In genomic region chr13:51067376-51068125, GRCh38 we compare ENCODE assay signal across 21 cellular contexts. TPM values are rescaled to one million over a fixed set of nuclear protein-coding genes. Genes with fewer than 3 reads are reported as not detected.
"Had no signal": no experiment of that assay in that cellular context is flagged by ENCODE, and none has a peak within 500 bp of the region (broad histone marks: within the 10 kb centered on the region; RNA-seq: fewer than 3 reads in every experiment).

No MANE protein-coding gene starts in this region.

- H3K4me3 Mint-ChIP-seq: activated CD8-positive, alpha-beta memory T cell treated with anti-CD3 and anti-CD28 coated beads, Interleukin-2, amount 10 ng/mL, durations not matched to agents 7 days and 5 days; activated naive CD8-positive, alpha-beta T cell; activated T-cell treated with anti-CD3 and anti-CD28 coated beads, Interleukin-2, amount 50 U/mL, for 4 hours; natural killer cell; stimulated activated memory B cell treated with anti-CD40 and anti-IgM and Interleukin-4, amounts not matched to agents 10 μg/mL and 1 μg/mL and 100 μg/mL, for 72 hours had no signal

- H3K27me3 ChIP-seq: gastrocnemius medialis, right lobe of liver, vagina had no signal

- H3K4me1 ChIP-seq: breast epithelium, gastrocnemius medialis, prostate gland, right lobe of liver, vagina had no signal

- ATAC-seq: activated CD8-positive, alpha-beta memory T cell treated with anti-CD3 and anti-CD28 coated beads, Interleukin-2, amount 10 ng/mL, durations not matched to agents 7 days and 5 days; activated T-cell treated with anti-CD3 and anti-CD28 coated beads, Interleukin-2, amount 50 U/mL, for 4 hours; gastrocnemius medialis; mucosa of descending colon; stimulated activated memory B cell treated with anti-CD40 and anti-IgM and Interleukin-4, amounts not matched to agents 10 μg/mL and 1 μg/mL and 100 μg/mL, for 72 hours had no signal

- H3K36me3 Mint-ChIP-seq: activated CD8-positive, alpha-beta memory T cell treated with anti-CD3 and anti-CD28 coated beads, Interleukin-2, amount 10 ng/mL, durations not matched to agents 7 days and 5 days; activated naive CD8-positive, alpha-beta T cell; natural killer cell; stimulated activated memory B cell treated with anti-CD40 and anti-IgM and Interleukin-4, amounts not matched to agents 10 μg/mL and 1 μg/mL and 100 μg/mL, for 72 hours had no signal

- H3K9me3 Mint-ChIP-seq: activated T-cell treated with anti-CD3 and anti-CD28 coated beads, Interleukin-2, amount 50 U/mL, for 4 hours; natural killer cell; stimulated activated memory B cell treated with anti-CD40 and anti-IgM and Interleukin-4, amounts not matched to agents 10 μg/mL and 1 μg/mL and 100 μg/mL, for 72 hours had no signal

- H3K27ac ChIP-seq: breast epithelium, left lung, prostate gland, right lobe of liver, tibial nerve, vagina had no signal

- H3K4me3 ChIP-seq: breast epithelium, gastrocnemius medialis, left lung, mucosa of descending colon, prostate gland, right lobe of liver, tibial nerve, vagina had no signal

- H3K36me3 ChIP-seq: breast epithelium, gastrocnemius medialis, left lung, prostate gland, right lobe of liver, tibial nerve, vagina had no signal

- FAIRE-seq: keratinocyte had no signal

- H3K9me3 ChIP-seq: breast epithelium, gastrocnemius medialis, left lung, mucosa of descending colon, prostate gland, right lobe of liver, tibial nerve, vagina had no signal

- DNase-seq: activated CD4-positive, alpha-beta T cell treated with anti-CD3 and anti-CD28 coated beads for 1 hour; activated CD4-positive, alpha-beta T cell treated with anti-CD3 and anti-CD28 coated beads, Interleukin-2, amount 50 U/mL, for 48 hours; activated CD8-positive, alpha-beta memory T cell treated with anti-CD3 and anti-CD28 coated beads, Interleukin-2, amount 10 ng/mL, durations not matched to agents 7 days and 5 days; activated gamma-delta T cell; activated T-cell treated with anti-CD3 and anti-CD28 coated beads, Interleukin-2, amount 50 U/mL, for 4 hours; gastrocnemius medialis; left lung; mucosa of descending colon; natural killer cell; right lobe of liver; stimulated activated CD4-positive, alpha-beta T cell treated with anti-CD3 and anti-CD28 coated beads, Interleukin-1b, Interleukin-23, amount 100 ng/mL, for 48 hours had no signal

- H3K27ac Mint-ChIP-seq: activated CD8-positive, alpha-beta memory T cell treated with anti-CD3 and anti-CD28 coated beads, Interleukin-2, amount 10 ng/mL, durations not matched to agents 7 days and 5 days; activated naive CD8-positive, alpha-beta T cell; stimulated activated memory B cell treated with anti-CD40 and anti-IgM and Interleukin-4, amounts not matched to agents 10 μg/mL and 1 μg/mL and 100 μg/mL, for 72 hours had no signal

RNA-seq across cellular contexts. Expression of gene C13orf42, which starts 43.5 kb away (rescaled TPM):
- total RNA-seq: activated CD8-positive, alpha-beta memory T cell treated with anti-CD3 and anti-CD28 coated beads, Interleukin-2, amount 10 ng/mL, durations not matched to agents 7 days and 5 days; activated T-cell treated with anti-CD3 and anti-CD28 coated beads, Interleukin-2, amount 50 U/mL, for 4 hours; breast epithelium; cerebellum; endothelial cell of umbilical vein; gastrocnemius medialis; mucosa of descending colon; natural killer cell; right lobe of liver; subcutaneous adipose tissue; tibial nerve; vagina had no signal
- polyA plus RNA-seq: endothelial cell of umbilical vein, keratinocyte had no signal
